36 cellular contexts compared by ENCODE assay signal in genomic region chr17:47264171-47264570, GRCh38. TPM values are rescaled to one million over a fixed set of nuclear protein-coding genes. Genes with fewer than 3 reads are reported as not detected.
"Had no signal": no experiment of that assay in that cellular context is flagged by ENCODE, and none has a peak within 500 bp of the region (broad histone marks: within the 10 kb centered on the region; RNA-seq: fewer than 3 reads in every experiment).

No MANE protein-coding gene starts in this region.

- H3K36me3 Mint-ChIP-seq: activated CD8-positive, alpha-beta memory T cell treated with anti-CD3 and anti-CD28 coated beads, Interleukin-2, amount 10 ng/mL, durations not matched to agents 7 days and 5 days; activated naive CD8-positive, alpha-beta T cell treated with anti-CD3 and anti-CD28 coated beads for 36 hours had no signal

- H3K27ac Mint-ChIP-seq: activated B cell treated with CpG ODN at 0.5 μM for 24 hours; activated CD4-positive, alpha-beta memory T cell treated with anti-CD3 and anti-CD28 coated beads, Interleukin-2, amount 10 ng/mL, durations not matched to agents 7 days and 5 days; activated CD8-positive, alpha-beta memory T cell treated with anti-CD3 and anti-CD28 coated beads, Interleukin-2, amount 10 ng/mL, durations not matched to agents 7 days and 5 days; activated naive CD8-positive, alpha-beta T cell treated with anti-CD3 and anti-CD28 coated beads for 36 hours; activated T-cell treated with anti-CD3 and anti-CD28 coated beads, Interleukin-2, amount 50 U/mL, for 72 hours; activated T-helper 17 cell treated with anti-CD3 and anti-CD28 coated beads, Interleukin-2, amount 50 U/mL, for 72 hours; T-helper 1 cell treated with Interleukin-12 subunit alpha and Interleukin-12 subunit beta and Interleukin-4 antibody, amounts not matched to agents 30 μg/mL and 1 μg/mL, for 36 hours; T-helper 2 cell treated with Interferon-gamma antibody and Interleukin-4, amounts not matched to agents 5 μg/mL and 100 μg/mL, for 36 hours had no signal

- H3K36me3 ChIP-seq: SJCRH30 had no signal

- ATAC-seq: activated CD8-positive, alpha-beta memory T cell treated with anti-CD3 and anti-CD28 coated beads, Interleukin-2, amount 10 ng/mL, durations not matched to agents 7 days and 5 days; activated T-cell treated with anti-CD3 and anti-CD28 coated beads, Interleukin-2, amount 50 U/mL, for 72 hours; activated T-helper 17 cell treated with anti-CD3 and anti-CD28 coated beads, Interleukin-2, amount 50 U/mL, for 72 hours; body of pancreas; Panc1 had no signal

- H3K27me3 ChIP-seq: body of pancreas, MG63, SJCRH30 had no signal

- H3K27ac ChIP-seq: body of pancreas, SJCRH30, SK-N-MC had no signal

- H3K4me3 ChIP-seq: body of pancreas, MG63, SJCRH30, SK-N-MC had no signal

- H3K27me3 Mint-ChIP-seq: activated B cell treated with CpG ODN at 0.5 μM for 24 hours had no signal

- H3K4me1 Mint-ChIP-seq: activated CD4-positive, alpha-beta memory T cell treated with anti-CD3 and anti-CD28 coated beads, Interleukin-2, amount 10 ng/mL, durations not matched to agents 7 days and 5 days; activated CD8-positive, alpha-beta memory T cell treated with anti-CD3 and anti-CD28 coated beads, Interleukin-2, amount 10 ng/mL, durations not matched to agents 7 days and 5 days; activated naive CD8-positive, alpha-beta T cell treated with anti-CD3 and anti-CD28 coated beads for 36 hours; activated T-helper 17 cell treated with anti-CD3 and anti-CD28 coated beads, Interleukin-2, amount 50 U/mL, for 72 hours had no signal

- DNase-seq: activated B cell treated with CpG ODN at 0.5 μM for 24 hours; activated CD4-positive, alpha-beta memory T cell treated with anti-CD3 and anti-CD28 coated beads, Interleukin-2, amount 10 ng/mL, durations not matched to agents 7 days and 5 days; activated CD4-positive, alpha-beta T cell treated with anti-CD3 and anti-CD28 coated beads for 48 hours; activated CD4-positive, CD25-positive, alpha-beta regulatory T cell treated with anti-CD3 and anti-CD28 coated beads, Interleukin-2, amount 50 U/mL, for 72 hours; activated CD8-positive, alpha-beta memory T cell treated with anti-CD3 and anti-CD28 coated beads for 24 hours; activated CD8-positive, alpha-beta memory T cell treated with anti-CD3 and anti-CD28 coated beads, Interleukin-2, amount 10 ng/mL, durations not matched to agents 7 days and 5 days; activated effector memory CD4-positive, alpha-beta T cell treated with anti-CD3 and anti-CD28 coated beads, Interleukin-2, amount 50 U/mL, for 16 hours; activated naive CD4-positive, alpha-beta T cell; activated naive CD4-positive, alpha-beta T cell treated with anti-CD3 and anti-CD28 coated beads, Interleukin-2, amount 50 U/mL, for 16 hours; activated naive CD8-positive, alpha-beta T cell treated with anti-CD3 and anti-CD28 coated beads for 36 hours; activated T-cell treated with anti-CD3 and anti-CD28 coated beads, Interleukin-2, amount 50 U/mL, for 1 hour; activated T-cell treated with anti-CD3 and anti-CD28 coated beads, Interleukin-2, amount 50 U/mL, for 72 hours; amniotic stem cell; body of pancreas; caudate nucleus; cerebellar nuclear complex; Kasumi-1; MG63; NCI-H1048; NCI-H1436 treated with DMSO at 0.1 percent for 48 hours; NCI-H1694 treated with DMSO at 0.1 percent for 48 hours; NCI-H2029 treated with DMSO at 0.1 percent for 48 hours; NCI-H2107; NCI-H2171; NCI-H510A; NCI-H526; NCI-H748 treated with DMSO at 0.1 percent for 48 hours; SHP77 had no signal

- H3K4me3 Mint-ChIP-seq: activated B cell treated with CpG ODN at 0.5 μM for 24 hours; activated CD4-positive, alpha-beta memory T cell treated with anti-CD3 and anti-CD28 coated beads, Interleukin-2, amount 10 ng/mL, durations not matched to agents 7 days and 5 days; activated CD8-positive, alpha-beta memory T cell treated with anti-CD3 and anti-CD28 coated beads, Interleukin-2, amount 10 ng/mL, durations not matched to agents 7 days and 5 days; activated naive CD8-positive, alpha-beta T cell treated with anti-CD3 and anti-CD28 coated beads for 36 hours; activated T-cell treated with anti-CD3 and anti-CD28 coated beads, Interleukin-2, amount 50 U/mL, for 72 hours; activated T-helper 17 cell treated with anti-CD3 and anti-CD28 coated beads, Interleukin-2, amount 50 U/mL, for 72 hours; T-helper 1 cell treated with Interleukin-12 subunit alpha and Interleukin-12 subunit beta and Interleukin-4 antibody, amounts not matched to agents 30 μg/mL and 1 μg/mL, for 36 hours; T-helper 2 cell treated with Interferon-gamma antibody and Interleukin-4, amounts not matched to agents 5 μg/mL and 100 μg/mL, for 36 hours had no signal

- H3K4me1 ChIP-seq: body of pancreas had no signal

- H3K9me3 ChIP-seq: body of pancreas, SJCRH30 had no signal

- H3K9me3 Mint-ChIP-seq: activated naive CD8-positive, alpha-beta T cell treated with anti-CD3 and anti-CD28 coated beads for 36 hours had no signal

RNA-seq across cellular contexts. Expression of gene ITGB3, which starts 10.5 kb away (rescaled TPM):
- total RNA-seq: activated T-cell treated with anti-CD3 and anti-CD28 coated beads, Interleukin-2, amount 50 U/mL, for 72 hours had no signal

RNA-seq across cellular contexts. Expression of gene MYL4, which starts 55.0 kb away (rescaled TPM):
- total RNA-seq: activated B cell treated with CpG ODN at 0.5 μM for 24 hours; activated CD4-positive, alpha-beta memory T cell treated with anti-CD3 and anti-CD28 coated beads, Interleukin-2, amount 10 ng/mL, durations not matched to agents 7 days and 5 days; activated naive CD8-positive, alpha-beta T cell treated with anti-CD3 and anti-CD28 coated beads for 36 hours; activated T-cell treated with anti-CD3 and anti-CD28 coated beads, Interleukin-2, amount 50 U/mL, for 72 hours; body of pancreas; bronchial epithelial cell; RPMI7951 had no signal
